ENCODE assay signal across 10 cellular contexts in genomic region chr13:35994131-35994966, GRCh38.
DNase-seq lines count a peak whose midpoint lies in the region; ATAC-seq, FAIRE-seq and TF ChIP-seq lines count a peak whose summit lies in the region.
"Had no signal": no experiment of that assay in that cellular context is flagged by ENCODE, and none has a peak within 500 bp of the region (broad histone marks: within the 10 kb centered on the region; RNA-seq: fewer than 3 reads in every experiment).

No MANE protein-coding gene starts in this region.

- peak overlapping the region; percentile 48 to 78 for H3K27ac ChIP-seq in tibial artery

- no peak for ATAC-seq in GM18505 (IDR thresholded peaks at IDR 0.05; ENCODE audit: unreplicated experiment)

- FAIRE-seq in HTR-8/SVneo (lab: Jason Lieb, UNC): peak; percentile 48

- in situ Hi-C loops in KBM-7 (cut with MboI; ENCODE audit: low pct_unique_long_range_greater_than_20kb, low sequenced_read_pairs): no loop called here

- no peaks in the 10 kb centered on the region for H3K36me3 ChIP-seq in tibial artery

- H3K27me3 ChIP-seq in tibial artery: no peaks in the 10 kb centered on the region

- TF ChIP-seq POLR2A in GM18505 (IDR thresholded peaks at IDR 0.05; ENCODE audit: borderline replicate concordance, extremely low read depth, insufficient read depth, insufficient read length): no peak

- peaks cover 0 to 50% (median 20%) of the 10 kb centered on the region in 4 donors for H3K4me1 ChIP-seq in tibial artery

- no peak for TF ChIP-seq CTCF in tibial artery (IDR thresholded peaks at IDR 0.05)

- peak; percentile 56 for DNase-seq in HTR-8/SVneo (ENCODE audit: insufficient read length, low spot score)
- DNase-seq in SW480 (ENCODE audit: low spot score): peak; percentile 12
- peak; percentile 73 for DNase-seq in foreskin melanocyte
- DNase-seq in tibial artery: peak; percentile 51 to 86
- DNase-seq in KBM-7: no peak
- no peak for DNase-seq in CD1c-positive myeloid dendritic cell (ENCODE audit: extremely low spot score)
- DNase-seq: activated naive CD8-positive, alpha-beta T cell treated with anti-CD3 and anti-CD28 coated beads, Interleukin-2, amount 10 ng/mL, durations not matched to agents 7 days and 5 days; NCI-H1092; stimulated activated CD4-positive, alpha-beta T cell treated with anti-CD3 and anti-CD28 coated beads, Interleukin-2, amount 100 ng/mL, for 48 hours had no signal

- H3K9me3 ChIP-seq in tibial artery: no peaks in the 10 kb centered on the region

- intact Hi-C loops in tibial artery (cut with DNase I; ENCODE audit: low total_unique reads): no loop called here

- no peak overlapping the region for H3K4me3 ChIP-seq in tibial artery

Comparison
In these comparisons a context has a peak if more than half of its experiments do, and no peak if none do; other contexts are left out.
1. DNase-seq: peak in HTR-8/SVneo (single experiment), SW480 (single experiment), foreskin melanocyte (single experiment) and tibial artery (2 of 2); none in KBM-7 (single experiment) and CD1c-positive myeloid dendritic cell (single experiment).